ENCODE assay signal across 8 cellular contexts in genomic region chr2:33476100-33476792, GRCh38. TPM values are rescaled to one million over a fixed set of nuclear protein-coding genes. Genes with fewer than 3 reads are reported as not detected.
DNase-seq lines count a peak whose midpoint lies in the region; ATAC-seq and TF ChIP-seq lines count a peak whose summit lies in the region.

Gene RASGRP3 (plus strand): TSS chr2:33476649. CDS start chr2:33515137, 38,488 bp downstream.

- H3K27me3 Mint-ChIP-seq in glutamatergic neuron (ENCODE audit: unreplicated experiment), result peaks cover 4% of the 10 kb centered on the region

- peak within 1 kb of the TSS; percentile 62 for H3K4me3 ChIP-seq in Jurkat, Clone E6-1 (ENCODE audit: low read length)
- H3K4me3 ChIP-seq in SK-N-MC, result peak within 1 kb of the TSS; percentile 89
- H3K4me3 ChIP-seq in osteoblast (ENCODE audit: insufficient read depth, low read length), result peak within 1 kb of the TSS; percentile 78
- peak within 1 kb of the TSS; percentile 63 for H3K4me3 ChIP-seq in testis

- peak; percentile 51 for ATAC-seq in GM21717 (IDR thresholded peaks at IDR 0.05; ENCODE audit: unreplicated experiment)
- ATAC-seq in activated naive CD4-positive, alpha-beta T cell treated with anti-CD3 and anti-CD28 coated beads, Interleukin-2, amount 50 U/mL, for 72 hours, result peak; percentile 78

- no peaks in the 10 kb centered on the region for H3K9me3 Mint-ChIP-seq in activated naive CD4-positive, alpha-beta T cell treated with anti-CD3 and anti-CD28 coated beads, Interleukin-2, amount 50 U/mL, for 72 hours
- H3K9me3 Mint-ChIP-seq in glutamatergic neuron (ENCODE audit: unreplicated experiment), result peaks cover 7% of the 10 kb centered on the region

- peak within 1 kb of the TSS; percentile 8 for H3K4me3 Mint-ChIP-seq in glutamatergic neuron (ENCODE audit: unreplicated experiment)

- H3K36me3 ChIP-seq in SK-N-MC (ENCODE audit: insufficient read depth, low read length) (no peaks in the 10 kb centered on the region), osteoblast (ENCODE audit: insufficient read depth, low read length) (no peaks in the 10 kb centered on the region), testis (ENCODE audit: low read depth, missing control alignments) (no peaks in the 10 kb centered on the region)

- H3K4me1 Mint-ChIP-seq in glutamatergic neuron (ENCODE audit: low read depth, unreplicated experiment), result peaks cover 8% of the 10 kb centered on the region

- no peaks in the 10 kb centered on the region for H3K79me2 ChIP-seq in osteoblast (ENCODE audit: insufficient read depth, low read length)

- peak within 1 kb of the TSS; percentile 95 to 99 for H3K27ac Mint-ChIP-seq in activated naive CD4-positive, alpha-beta T cell treated with anti-CD3 and anti-CD28 coated beads, Interleukin-2, amount 50 U/mL, for 72 hours
- H3K27ac Mint-ChIP-seq in glutamatergic neuron (ENCODE audit: unreplicated experiment), result no peak within 1 kb of the TSS

- no peak for TF ChIP-seq POLR2A in testis (IDR thresholded peaks at IDR 0.05)

- peaks cover 0 to 6% of the 10 kb centered on the region in 2 donors for H3K36me3 Mint-ChIP-seq in activated naive CD4-positive, alpha-beta T cell treated with anti-CD3 and anti-CD28 coated beads, Interleukin-2, amount 50 U/mL, for 72 hours
- peaks cover 8% of the 10 kb centered on the region for H3K36me3 Mint-ChIP-seq in glutamatergic neuron (ENCODE audit: unreplicated experiment)

- DNase-seq in Daoy (ENCODE audit: low read depth) (peak; percentile 88), SK-N-MC (ENCODE audit: low read depth, low spot score) (no peak), glutamatergic neuron (peak; percentile 22), osteoblast (ENCODE audit: insufficient read length, low spot score, missing footprints) (peak; percentile 66), testis (peak; percentile 87)
- peak; percentile 49 for DNase-seq in Jurkat, Clone E6-1 (ENCODE audit: low read depth, low spot score)
- DNase-seq in activated naive CD4-positive, alpha-beta T cell treated with anti-CD3 and anti-CD28 coated beads, Interleukin-2, amount 50 U/mL, for 72 hours (ENCODE audit: low spot score in 2 of 2), result peak; percentile 56 to 74

- H3K4me2 ChIP-seq in osteoblast (ENCODE audit: insufficient read depth, low read length), result peak within 1 kb of the TSS; percentile 95

- peaks cover 8% of the 10 kb centered on the region for H3K4me1 ChIP-seq in osteoblast (ENCODE audit: insufficient read depth, low read length)
- peaks cover 6% of the 10 kb centered on the region for H3K4me1 ChIP-seq in testis

- intact Hi-C loops in testis (cut with DNase I; ENCODE audit: low total_unique reads), result no loop called here

- peak within 1 kb of the TSS; percentile 63 for H3K9ac ChIP-seq in SK-N-MC (ENCODE audit: insufficient read length)

- H3K27ac ChIP-seq in SK-N-MC (no peak within 1 kb of the TSS), osteoblast (ENCODE audit: low read depth, low read length) (peak within 1 kb of the TSS; percentile 63), testis (peak within 1 kb of the TSS; percentile 75 to 86)

- H2AFZ ChIP-seq in osteoblast (ENCODE audit: low read length), result peak within 1 kb of the TSS; percentile 92

- peaks cover 9% of the 10 kb centered on the region for H3K27me3 ChIP-seq in osteoblast (ENCODE audit: insufficient read depth, low read length)
- no peaks in the 10 kb centered on the region for H3K27me3 ChIP-seq in testis

- TF ChIP-seq CTCF in glutamatergic neuron (IDR thresholded peaks at IDR 0.05; ENCODE audit: partially characterized antibody, unreplicated experiment), result no peak
- no peak for TF ChIP-seq CTCF in osteoblast (IDR thresholded peaks at IDR 0.05; ENCODE audit: extremely low read depth, low read depth, low read length)
- TF ChIP-seq CTCF in testis (IDR thresholded peaks at IDR 0.05), result no peak

- H3K9me3 ChIP-seq in SK-N-MC (ENCODE audit: low read depth, low read length), result no peaks in the 10 kb centered on the region
- no peaks in the 10 kb centered on the region for H3K9me3 ChIP-seq in osteoblast (ENCODE audit: low read depth, low read length)
- H3K9me3 ChIP-seq in testis, result no peaks in the 10 kb centered on the region

- WGBS in testis, 2 donors, result 2% methylated on average over 17 to 18 of the region's 18 CpGs

- H4K20me1 ChIP-seq in osteoblast (ENCODE audit: insufficient read depth, low read length), result no peaks in the 10 kb centered on the region

RNA-seq across cellular contexts. Expression of gene RASGRP3, which starts in this region (rescaled TPM):
- 3.2 and 6.7 TPM in 2 replicates for total RNA-seq in Daoy (2014; rRNA removed; shearing (Covaris generic))
- polyA plus RNA-seq in Jurkat, Clone E6-1 (2012; ENCODE audit: insufficient read depth, insufficient read length), result not detected
- total RNA-seq in activated naive CD4-positive, alpha-beta T cell treated with anti-CD3 and anti-CD28 coated beads, Interleukin-2, amount 50 U/mL, for 72 hours, result 1 to 10 TPM; 2.5 to 2.8 TPM
- total RNA-seq in glutamatergic neuron (ENCODE audit: unreplicated experiment) (not detected), osteoblast (0.72 and 1.5 TPM in 2 replicates), testis (10 to 100 TPM in 1 of 2 donors, 1 to 10 TPM in 1; 8.2 to 26.3 TPM)
- polyA plus RNA-seq in testis (ENCODE audit: insufficient read depth, low read depth, low replicate concordance), result 2.8 TPM

Comparison
In these comparisons a context has a peak if more than half of its experiments do, and no peak if none do; other contexts are left out.
1. Peak in DNase-seq in glutamatergic neuron; RNA of the gene not detected or under 1 TPM.